ENCODE assay signal across 23 cellular contexts in the genomic region with DNA sequence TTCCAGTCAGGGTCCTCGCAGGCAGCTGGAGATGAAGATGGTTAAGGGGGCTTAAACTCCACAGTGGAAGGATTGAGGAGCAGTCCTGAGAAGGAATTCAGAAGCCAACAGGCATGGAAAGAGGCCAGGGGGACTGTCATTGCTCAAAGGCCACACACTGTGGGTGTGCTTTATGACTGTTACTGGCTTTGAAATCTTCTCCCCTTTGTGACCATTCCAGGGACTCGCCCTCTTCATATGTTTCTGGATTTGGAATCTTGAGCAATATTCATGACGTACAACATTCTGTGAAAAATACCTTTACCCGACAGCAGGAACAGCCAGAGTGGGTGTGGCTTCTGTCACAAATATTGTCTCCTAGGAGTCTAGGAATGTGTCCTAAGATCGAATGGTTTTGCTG. TPM values are rescaled to one million over a fixed set of nuclear protein-coding genes. Genes with fewer than 3 reads are reported as not detected.
"Had no signal": no experiment of that assay in that cellular context is flagged by ENCODE, and none has a peak within 500 bp of the region (broad histone marks: within the 10 kb centered on the region; RNA-seq: fewer than 3 reads in every experiment).

No MANE protein-coding gene starts in this region.

- H3K4me1 ChIP-seq: SJSA1 had no signal

- H3K27ac ChIP-seq: HL-60, SJSA1, SK-N-MC had no signal

- H3K9me3 ChIP-seq: SJSA1 had no signal

- H3K4me3 ChIP-seq: SJSA1, SK-N-MC had no signal

- DNase-seq: IMR-90, Karpas-422, KG1, MM.1S, NCI-H1092 treated with DMSO at 0.1 percent for 48 hours, NCI-H1436, NCI-H187, NCI-H2029, NCI-H2081 treated with DMSO at 0.1 percent for 48 hours, NCI-H2171, NCI-H226, NCI-H446, NCI-H510A, NCI-H524 treated with DMSO at 0.1 percent for 48 hours, NCI-H69, NCI-H774, Right ventricle myocardium superior, RPMI8226, SIG-M5 had no signal

- H3K36me3 ChIP-seq: SJSA1 had no signal

RNA-seq across cellular contexts. Expression of a gene that starts 16.6 kb away (rescaled TPM):
- total RNA-seq: IMR-90, M059J, Right ventricle myocardium superior, SJSA1 had no signal

RNA-seq across cellular contexts. Expression of a gene that starts 36.9 kb away (rescaled TPM):
- total RNA-seq: IMR-90, M059J, Right ventricle myocardium superior, SJSA1 had no signal

RNA-seq across cellular contexts. Expression of a gene that starts 44.6 kb away (rescaled TPM):
- total RNA-seq: IMR-90, M059J, SJSA1 had no signal
